1 cellular context compared by ENCODE assay signal in the genomic region with DNA sequence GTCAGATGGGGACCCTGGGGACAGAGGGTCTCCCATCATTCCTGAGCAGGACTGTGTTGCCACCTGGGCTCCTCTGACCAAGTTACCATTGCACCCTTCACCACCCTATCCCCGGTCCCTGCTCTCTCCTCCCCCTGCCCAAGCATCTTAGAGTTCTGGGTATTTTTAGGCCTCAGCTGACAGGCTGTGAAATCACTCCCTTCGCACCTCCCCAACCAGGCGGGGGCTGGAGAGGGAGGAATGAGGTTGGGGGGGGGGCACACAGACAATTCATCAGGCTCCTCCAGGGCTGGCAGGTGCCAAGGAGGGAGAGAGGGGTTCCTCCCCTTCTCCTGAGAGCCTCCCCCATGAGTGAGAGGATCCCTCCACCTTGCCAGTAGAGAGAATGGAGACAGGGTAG.
TF ChIP-seq lines count a peak whose summit lies in the region.

No MANE protein-coding gene starts in this region.

TF ChIP-seq in HEK293, 187 proteins besides CTCF, POLR2A, EP300 and RAD21 (continued from another document):
- TF ChIP-seq ZFP41 (tag by site-specific recombination; IDR thresholded peaks at IDR 0.05; ENCODE audit: borderline replicate concordance) (no peak), GFI1B (tag by site-specific recombination; IDR thresholded peaks at IDR 0.05) (no peak), ZFP3 (tag by site-specific recombination; IDR thresholded peaks at IDR 0.05; ENCODE audit: low read depth) (no peak)
- TF ChIP-seq, protein P1, sequence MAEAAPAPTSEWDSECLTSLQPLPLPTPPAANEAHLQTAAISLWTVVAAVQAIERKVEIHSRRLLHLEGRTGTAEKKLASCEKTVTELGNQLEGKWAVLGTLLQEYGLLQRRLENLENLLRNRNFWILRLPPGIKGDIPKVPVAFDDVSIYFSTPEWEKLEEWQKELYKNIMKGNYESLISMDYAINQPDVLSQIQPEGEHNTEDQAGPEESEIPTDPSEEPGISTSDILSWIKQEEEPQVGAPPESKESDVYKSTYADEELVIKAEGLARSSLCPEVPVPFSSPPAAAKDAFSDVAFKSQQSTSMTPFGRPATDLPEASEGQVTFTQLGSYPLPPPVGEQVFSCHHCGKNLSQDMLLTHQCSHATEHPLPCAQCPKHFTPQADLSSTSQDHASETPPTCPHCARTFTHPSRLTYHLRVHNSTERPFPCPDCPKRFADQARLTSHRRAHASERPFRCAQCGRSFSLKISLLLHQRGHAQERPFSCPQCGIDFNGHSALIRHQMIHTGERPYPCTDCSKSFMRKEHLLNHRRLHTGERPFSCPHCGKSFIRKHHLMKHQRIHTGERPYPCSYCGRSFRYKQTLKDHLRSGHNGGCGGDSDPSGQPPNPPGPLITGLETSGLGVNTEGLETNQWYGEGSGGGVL (tag by site-specific recombination; IDR thresholded peaks at IDR 0.05): 0 out of 2 replicates have a peak, but pooled peaks have one; percentile 10
TF ChIP-seq in HEK293: peak in this region for 1.
